ENCODE assay signal across 31 cellular contexts in genomic region chr1:168330285-168330684, GRCh38.
"Had no signal": no experiment of that assay in that cellular context is flagged by ENCODE, and none has a peak within 500 bp of the region (broad histone marks: within the 10 kb centered on the region; RNA-seq: fewer than 3 reads in every experiment).

No MANE protein-coding gene starts in this region.

- H3K36me3 ChIP-seq: ascending aorta, MG63, Peyer's patch, WERI-Rb-1 had no signal

- H3K27ac ChIP-seq: ascending aorta, Peyer's patch, RWPE1, WERI-Rb-1 had no signal

- H3K27me3 ChIP-seq: ascending aorta, MG63, Peyer's patch had no signal

- H3K9me3 ChIP-seq: ascending aorta, MG63, Peyer's patch had no signal

- DNase-seq: activated CD4-positive, alpha-beta memory T cell treated with anti-CD3 and anti-CD28 coated beads, Interleukin-2, amount 10 ng/mL, durations not matched to agents 7 days and 5 days; activated CD4-positive, alpha-beta T cell treated with anti-CD3 and anti-CD28 coated beads for 1 hour; activated CD4-positive, alpha-beta T cell treated with anti-CD3 and anti-CD28 coated beads for 48 hours; activated CD4-positive, CD25-positive, alpha-beta regulatory T cell; activated CD8-positive, alpha-beta memory T cell treated with anti-CD3 and anti-CD28 coated beads for 24 hours; activated effector memory CD4-positive, alpha-beta T cell treated with anti-CD3 and anti-CD28 coated beads, Interleukin-2, amount 50 U/mL, for 16 hours; activated naive CD4-positive, alpha-beta T cell treated with Interleukin-2 at 50 U/mL for 16 hours; activated naive CD8-positive, alpha-beta T cell treated with anti-CD3 and anti-CD28 coated beads, Interleukin-2, amount 10 ng/mL, durations not matched to agents 7 days and 5 days; activated T-cell treated with anti-CD3 and anti-CD28 coated beads, Interleukin-2, amount 50 U/mL, for 1 hour; activated T-cell treated with anti-CD3 and anti-CD28 coated beads, Interleukin-2, amount 50 U/mL, for 72 hours; amygdala; Karpas-422; MG63; NCI-H1048; NCI-H1105 treated with DMSO at 0.1 percent for 48 hours; NCI-H1436; NCI-H1694; NCI-H1930; NCI-H2081 treated with DMSO at 0.1 percent for 48 hours; NCI-H226; NCI-H524 treated with DMSO at 0.1 percent for 48 hours; Peyer's patch; Right ventricle myocardium superior; SW 1271; T-helper 1 cell; T-helper 2 cell; T-helper 9 cell; WERI-Rb-1 had no signal

- ATAC-seq: activated T-cell treated with anti-CD3 and anti-CD28 coated beads, Interleukin-2, amount 50 U/mL, for 72 hours; activated T-helper 17 cell treated with anti-CD3 and anti-CD28 coated beads, Interleukin-2, amount 50 U/mL, for 72 hours had no signal

- H3K4me3 ChIP-seq: ascending aorta, MG63, Peyer's patch had no signal

- H3K4me1 ChIP-seq: ascending aorta, Peyer's patch had no signal
